Comparison of ENCODE assay signal across 8 cellular contexts in the genomic region with DNA sequence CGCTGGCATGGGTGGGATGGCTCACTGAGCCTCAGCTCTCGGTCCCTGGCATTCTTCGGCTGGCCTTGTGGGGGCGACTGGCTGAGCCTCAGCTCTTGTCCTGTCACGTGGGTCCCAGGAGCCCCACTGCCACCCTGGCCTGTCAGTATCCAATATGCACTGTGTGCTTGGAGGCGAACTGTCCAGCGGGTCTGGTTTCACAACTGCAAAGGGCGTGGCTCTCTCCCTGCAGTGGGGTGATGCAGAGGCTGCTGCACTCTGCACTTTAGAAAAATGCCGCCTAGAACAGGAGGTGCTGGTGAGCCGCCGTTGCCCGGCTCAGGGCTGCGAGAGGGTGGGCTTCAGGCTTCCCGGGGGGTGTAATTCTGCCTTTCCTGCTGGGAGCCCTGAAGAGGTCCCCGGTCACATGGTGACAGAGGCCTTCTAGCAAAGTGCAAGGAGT. TPM values are rescaled to one million over a fixed set of nuclear protein-coding genes. Genes with fewer than 3 reads are reported as not detected.
A peak's percentile ranks its signal among the peaks of the same experiment; 100 is the strongest.
DNase-seq lines count a peak whose midpoint lies in the region; ATAC-seq, FAIRE-seq and TF ChIP-seq lines count a peak whose summit lies in the region.

No MANE protein-coding gene starts in this region.

- ATAC-seq in central memory CD8-positive, alpha-beta T cell (replicated peaks; ENCODE audit: extremely low read depth, poor library complexity, severe bottlenecking) = peak; percentile 58
- ATAC-seq in mucosa of descending colon (peak; percentile 80), HG03521 (IDR thresholded peaks at IDR 0.05; ENCODE audit: unreplicated experiment) (no peak)

- no peaks in the 10 kb centered on the region for H3K79me2 ChIP-seq in OCI-LY1 (ENCODE audit: insufficient read depth, low read length)

- no peaks in the 10 kb centered on the region for H3F3A ChIP-seq in OCI-LY1 (ENCODE audit: insufficient read depth, low read length)

- no peak overlapping the region for H3K4me3 Mint-ChIP-seq in central memory CD8-positive, alpha-beta T cell

- no peaks in the 10 kb centered on the region for H3K36me3 ChIP-seq in OCI-LY1 (ENCODE audit: insufficient read depth, low read length)
- H3K36me3 ChIP-seq in mucosa of descending colon (ENCODE audit: low read depth) = no peaks in the 10 kb centered on the region

- intact Hi-C loops in mucosa of descending colon (cut with DNase I, micrococcal nuclease) = no loop called here

- H3K9me2 ChIP-seq in OCI-LY1 (ENCODE audit: low read depth, low read length) = no peaks in the 10 kb centered on the region

- TF ChIP-seq CTCF in GM12873 (IDR thresholded peaks at IDR 0.05; ENCODE audit: insufficient read depth, low read depth, low read length, missing control alignments) (peak; percentile 45), OCI-LY1 (IDR thresholded peaks at IDR 0.05; ENCODE audit: low read length) (peak; percentile 41; the same call in 1 of the 2 replicates), mucosa of descending colon (IDR thresholded peaks at IDR 0.05) (no peak)

- DNase-seq in AG08396 (ENCODE audit: low spot score) = peak; percentile 67
- no peak for DNase-seq in central memory CD8-positive, alpha-beta T cell (ENCODE audit: low spot score in 2 of 2)
- peak; percentile 52 to 68 (median 58) for DNase-seq in mucosa of descending colon
- no peak for DNase-seq in NK-92 (lab: John Stamatoyannopoulos, UW; ENCODE audit: unreplicated experiment)
- DNase-seq in RCC 7860 (ENCODE audit: low spot score) = no peak

- H3K27ac ChIP-seq in OCI-LY1 (ENCODE audit: low read depth, low read length, poor library complexity, severe bottlenecking) = no peak overlapping the region

- no peak overlapping the region for H3K9ac ChIP-seq in OCI-LY1 (ENCODE audit: low read length)

- H3K4me1 Mint-ChIP-seq in central memory CD8-positive, alpha-beta T cell = peaks cover 22% of the 10 kb centered on the region

- H4K20me1 ChIP-seq in OCI-LY1 (ENCODE audit: insufficient read depth, low read length) = no peaks in the 10 kb centered on the region

- H3K4me1 ChIP-seq in OCI-LY1 (ENCODE audit: insufficient read depth, low read length, severe bottlenecking) (no peaks in the 10 kb centered on the region), mucosa of descending colon (ENCODE audit: low read depth) (peaks cover 5% of the 10 kb centered on the region)

- no peak overlapping the region for H2AFZ ChIP-seq in OCI-LY1 (ENCODE audit: low read length)

- H3K27me3 Mint-ChIP-seq in central memory CD8-positive, alpha-beta T cell = peaks cover 59% of the 10 kb centered on the region

- no peak overlapping the region for H3K4me3 ChIP-seq in OCI-LY1 (ENCODE audit: low read depth, low read length, poor library complexity, severe bottlenecking)
- H3K4me3 ChIP-seq in mucosa of descending colon = no peak overlapping the region

- H3K9me3 Mint-ChIP-seq in central memory CD8-positive, alpha-beta T cell = no peaks in the 10 kb centered on the region

- no peaks in the 10 kb centered on the region for H3K27me3 ChIP-seq in OCI-LY1 (ENCODE audit: insufficient read depth, low read length)

- H3K36me3 Mint-ChIP-seq in central memory CD8-positive, alpha-beta T cell (ENCODE audit: insufficient read depth) = peaks cover 4% of the 10 kb centered on the region

- H3K4me2 ChIP-seq in OCI-LY1 (ENCODE audit: low read length) = no peak overlapping the region

- H3K9me3 ChIP-seq in OCI-LY1 (ENCODE audit: low read length) (no peaks in the 10 kb centered on the region), mucosa of descending colon (no peaks in the 10 kb centered on the region)

- no peak for FAIRE-seq in RCC 7860 (lab: Jason Lieb, UNC)

- H3K27ac Mint-ChIP-seq in central memory CD8-positive, alpha-beta T cell (ENCODE audit: low read depth) = no peak overlapping the region

RNA-seq across cellular contexts. Expression of a gene that starts 17.0 kb away (rescaled TPM):
- total RNA-seq in mucosa of descending colon = 1 to 10 TPM; 2.9 to 6.6 (median 6.3) TPM

Comparison
In these comparisons a context has a peak if more than half of its experiments do, and no peak if none do; other contexts are left out.
1. DNase-seq: peak in AG08396 (single experiment) and mucosa of descending colon (3 of 3); none in central memory CD8-positive, alpha-beta T cell (0 of 2), NK-92 (single experiment) and RCC 7860 (single experiment).